Comparison of ENCODE assay signal across 14 cellular contexts in genomic region chr14:94885481-94886155, GRCh38.
DNase-seq lines count a peak whose midpoint lies in the region; ATAC-seq and TF ChIP-seq lines count a peak whose summit lies in the region.
"Had no signal": no experiment of that assay in that cellular context is flagged by ENCODE, and none has a peak within 500 bp of the region (broad histone marks: within the 10 kb centered on the region; RNA-seq: fewer than 3 reads in every experiment).

No MANE protein-coding gene starts in this region.

- peak; percentile 36 to 62 for DNase-seq in NCI-H524 (lab: John Stamatoyannopoulos, UW)
- no peak for DNase-seq in neuronal stem cell (ENCODE audit: low spot score)
- DNase-seq in retina, result no peak
- DNase-seq in DMS79 treated with DMSO at 0.1 percent for 48 hours (lab: John Stamatoyannopoulos, UW), result no peak
- DNase-seq: AML-193; CD4-positive, alpha-beta T cell; DMS153; DMS79; GF-D8 had no signal

- H3K27ac ChIP-seq in VCaP, result peak overlapping the region; percentile 38; the same call in 1 of the 2 replicates
- no peak overlapping the region for H3K27ac ChIP-seq in neuronal stem cell (replicated peaks; ENCODE audit: low read length)
- H3K27ac ChIP-seq: C4-2B had no signal

- no peak overlapping the region for H2BK5ac ChIP-seq in neuronal stem cell (ENCODE audit: low read length)

- H4K91ac ChIP-seq in neuronal stem cell (ENCODE audit: low read depth, low read length, poor library complexity), result no peak overlapping the region

- peaks cover 0 to 17% of the 10 kb centered on the region in 2 donors for H3K9me3 ChIP-seq in neuronal stem cell (replicated peaks in 1 of 2; ENCODE audit: control insufficient read depth in 2 of 2, insufficient read depth in 1 of 2, low read depth in 1 of 2, low read length in 2 of 2)
- H3K9me3 ChIP-seq: HAP-1 had no signal

- H3K18ac ChIP-seq in neuronal stem cell (ENCODE audit: low read length), result peak overlapping the region; percentile 55

- H3K27me3 ChIP-seq in neuronal stem cell (ENCODE audit: control insufficient read depth in 3 of 3, insufficient read depth in 3 of 3, low read depth in 1 of 3, low read length in 3 of 3), result peaks cover 0 to 11% (median 0%) of the 10 kb centered on the region in 3 experiments

- peaks cover 0 to 7% of the 10 kb centered on the region in 2 donors for H3K4me1 ChIP-seq in neuronal stem cell (ENCODE audit: control insufficient read depth in 2 of 2, insufficient read depth in 1 of 2, low read depth in 1 of 2, low read length in 2 of 2)
- H3K4me1 ChIP-seq: HAP-1 had no signal

- no peak overlapping the region for H2AFZ ChIP-seq in neuronal stem cell (ENCODE audit: low read length)

- no peak overlapping the region for H3K4ac ChIP-seq in neuronal stem cell (ENCODE audit: low read length)

- TF ChIP-seq CTCF in VCaP (conservative IDR thresholded peaks at IDR 0.05), result no peak

- no peak overlapping the region for H4K8ac ChIP-seq in neuronal stem cell (ENCODE audit: low read depth, low read length)

- WGBS in neuronal stem cell (ENCODE audit: extremely low coverage in 2 of 2, insufficient read length in 2 of 2, insufficient replicate concordance in 1 of 2), 2 donors, result no CpG with 5 or more reads among the region's 5 CpGs

- H2BK15ac ChIP-seq in neuronal stem cell (ENCODE audit: low read length), result no peak overlapping the region

- H2AK5ac ChIP-seq in neuronal stem cell (ENCODE audit: low read depth, low read length), result no peak overlapping the region

- H3K14ac ChIP-seq in neuronal stem cell (ENCODE audit: low read length), result no peak overlapping the region

- no peaks in the 10 kb centered on the region for H3K36me3 ChIP-seq in neuronal stem cell (replicated peaks in 1 of 2; ENCODE audit: control insufficient read depth in 2 of 2, insufficient read depth in 2 of 2, low read length in 2 of 2)
- H3K36me3 ChIP-seq: HAP-1 had no signal

- H3K4me3 ChIP-seq in neuronal stem cell (ENCODE audit: low read length in 2 of 2), result no peak overlapping the region
- H3K4me3 ChIP-seq: GM12878, HAP-1 had no signal

- H3K23ac ChIP-seq in neuronal stem cell (ENCODE audit: low read depth, low read length, poor library complexity), result no peak overlapping the region

- ATAC-seq in GM21619 (IDR thresholded peaks at IDR 0.05; ENCODE audit: unreplicated experiment), result no peak
- ATAC-seq: GM12878 had no signal

- no peak overlapping the region for H2BK120ac ChIP-seq in neuronal stem cell (ENCODE audit: low read depth, low read length)

- H2BK12ac ChIP-seq in neuronal stem cell (ENCODE audit: low read length), result no peak overlapping the region

- no peak overlapping the region for H3K9ac ChIP-seq in neuronal stem cell (ENCODE audit: low read depth, low read length, poor library complexity)

- H3K79me1 ChIP-seq in neuronal stem cell (ENCODE audit: low read depth, low read length), result peaks cover 4% of the 10 kb centered on the region

- H3K4me2 ChIP-seq in neuronal stem cell (ENCODE audit: insufficient read depth, low read length, poor library complexity, severe bottlenecking), result no peak overlapping the region

Comparison
In these comparisons a context has a peak if more than half of its experiments do, and no peak if none do; other contexts are left out.
1. DNase-seq: peak in NCI-H524 (2 of 2); none in neuronal stem cell (single experiment), retina (single experiment) and DMS79 treated with DMSO at 0.1 percent for 48 hours (single experiment).